In the genomic region with DNA sequence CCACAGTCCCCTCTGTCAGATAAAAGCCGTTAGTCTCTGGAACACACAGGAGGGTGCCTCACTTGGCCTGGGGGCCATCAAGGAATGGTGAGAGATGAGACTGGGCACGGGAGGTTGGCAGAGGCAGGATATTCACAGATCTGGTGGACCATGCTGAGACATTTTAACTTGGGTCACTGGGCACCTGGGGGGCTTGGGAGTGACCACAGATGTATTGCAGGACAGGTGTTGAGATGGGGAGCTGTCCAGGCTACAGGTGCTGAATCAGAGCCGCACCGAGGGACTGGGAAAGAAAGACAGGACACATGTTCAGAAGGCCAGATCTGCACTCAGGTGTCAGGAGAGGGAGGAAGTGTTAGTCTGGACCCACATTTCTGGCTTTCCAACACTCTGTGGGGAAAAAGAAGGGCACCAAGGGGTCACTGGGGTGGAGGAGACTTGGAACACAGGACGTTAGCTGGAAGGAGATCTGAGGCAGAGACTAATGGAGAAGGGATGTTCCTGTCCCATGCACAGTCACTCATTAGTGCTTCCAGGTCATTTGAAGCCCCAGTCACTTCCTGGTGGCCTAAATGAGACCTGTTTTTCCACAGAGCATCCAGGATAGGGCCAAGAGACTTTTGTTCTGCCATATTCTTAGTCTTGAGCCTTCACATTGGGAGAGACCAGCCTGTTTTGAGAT, we compare ENCODE assay signal across 1 cellular context.
TF ChIP-seq lines count a peak whose summit lies in the region.

No MANE protein-coding gene starts in this region.

TF ChIP-seq in IMR-90, 13 proteins besides CTCF, POLR2A, EP300 and RAD21:
- TF ChIP-seq FOS (IDR thresholded peaks at IDR 0.05; ENCODE audit: low read depth, low read length) (no peak), BHLHE40 (IDR thresholded peaks at IDR 0.05; ENCODE audit: low read depth, low read length) (no peak), RFX5 (IDR thresholded peaks at IDR 0.05; ENCODE audit: low read depth, low read length) (no peak), MAFK (IDR thresholded peaks at IDR 0.05; ENCODE audit: low read depth, low read length) (no peak), MAZ (IDR thresholded peaks at IDR 0.05; ENCODE audit: borderline replicate concordance, low read depth, low read length) (no peak), RCOR1 (IDR thresholded peaks at IDR 0.05; ENCODE audit: insufficient replicate concordance, low read length) (no peak), SMC3 (IDR thresholded peaks at IDR 0.05; ENCODE audit: low read depth, low read length) (no peak), NFE2L2 (IDR thresholded peaks at IDR 0.05; ENCODE audit: low read depth, low read length) (no peak), MXI1 (IDR thresholded peaks at IDR 0.05; ENCODE audit: borderline replicate concordance, low read depth, low read length) (no peak), CEBPB (IDR thresholded peaks at IDR 0.05; ENCODE audit: low read depth, low read length) (no peak), CHD1 (IDR thresholded peaks at IDR 0.05; ENCODE audit: low read depth, low read length) (no peak)
- TF ChIP-seq, protein P1, sequence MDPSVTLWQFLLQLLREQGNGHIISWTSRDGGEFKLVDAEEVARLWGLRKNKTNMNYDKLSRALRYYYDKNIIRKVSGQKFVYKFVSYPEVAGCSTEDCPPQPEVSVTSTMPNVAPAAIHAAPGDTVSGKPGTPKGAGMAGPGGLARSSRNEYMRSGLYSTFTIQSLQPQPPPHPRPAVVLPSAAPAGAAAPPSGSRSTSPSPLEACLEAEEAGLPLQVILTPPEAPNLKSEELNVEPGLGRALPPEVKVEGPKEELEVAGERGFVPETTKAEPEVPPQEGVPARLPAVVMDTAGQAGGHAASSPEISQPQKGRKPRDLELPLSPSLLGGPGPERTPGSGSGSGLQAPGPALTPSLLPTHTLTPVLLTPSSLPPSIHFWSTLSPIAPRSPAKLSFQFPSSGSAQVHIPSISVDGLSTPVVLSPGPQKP (IDR thresholded peaks at IDR 0.05; ENCODE audit: borderline replicate concordance, low read depth, low read length): no peak
- TF ChIP-seq, protein P2, sequence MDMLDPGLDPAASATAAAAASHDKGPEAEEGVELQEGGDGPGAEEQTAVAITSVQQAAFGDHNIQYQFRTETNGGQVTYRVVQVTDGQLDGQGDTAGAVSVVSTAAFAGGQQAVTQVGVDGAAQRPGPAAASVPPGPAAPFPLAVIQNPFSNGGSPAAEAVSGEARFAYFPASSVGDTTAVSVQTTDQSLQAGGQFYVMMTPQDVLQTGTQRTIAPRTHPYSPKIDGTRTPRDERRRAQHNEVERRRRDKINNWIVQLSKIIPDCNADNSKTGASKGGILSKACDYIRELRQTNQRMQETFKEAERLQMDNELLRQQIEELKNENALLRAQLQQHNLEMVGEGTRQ (IDR thresholded peaks at IDR 0.05; ENCODE audit: low read depth, low read length): no peak
